ENCODE assay signal across 22 cellular contexts in genomic region chr11:63749624-63750023, GRCh38. TPM values are rescaled to one million over a fixed set of nuclear protein-coding genes. Genes with fewer than 3 reads are reported as not detected.
DNase-seq lines count a peak whose midpoint lies in the region; ATAC-seq and TF ChIP-seq lines count a peak whose summit lies in the region.
"Had no signal": no experiment of that assay in that cellular context is flagged by ENCODE, and none has a peak within 500 bp of the region (broad histone marks: within the 10 kb centered on the region; RNA-seq: fewer than 3 reads in every experiment).

No MANE protein-coding gene starts in this region.

- intact Hi-C loops in posterior vena cava (cut with DNase I), result loop anchor here in 1 of 2 donors (10.0 kb wide), 1 partner anchor 285 kb away; no protein-coding TSS in a partner anchor

- no peak overlapping the region for H3K4me3 ChIP-seq in HEK293 (ENCODE audit: low read depth, low read length)
- H3K4me3 ChIP-seq: A549; BLaER1 treated with 17β-estradiol and CSF1 and Interleukin-3, amounts not matched to agents 10 nM and 100 nM; GM12878 had no signal

- CTCF ChIA-PET in HEK293 (lab: Yijun Ruan, JAX) (interaction anchor here (0.6 to 2.3 kb wide), 3 partner anchors 10 to 53 kb away, joined by 3 to 8 read pairs (median 5); no protein-coding TSS in a partner anchor), WTC11 (lab: Charles Lee) (interaction anchor here (0.7 kb wide), 1 partner anchor 113 kb away, joined by 4 read pairs; no protein-coding TSS in a partner anchor)

- peaks cover 7 to 39% of the 10 kb centered on the region in 2 experiments; a peak in 2 of 3 replicates for H3K36me3 ChIP-seq in HEK293 (ENCODE audit: control insufficient read depth in 2 of 2, insufficient read depth in 1 of 2, low read length in 2 of 2)

- peaks cover 17% of the 10 kb centered on the region for H3K4me1 Mint-ChIP-seq in WTC11
- H3K4me1 Mint-ChIP-seq: B cell had no signal

- DNase-seq in WTC11 (ENCODE audit: low spot score) (no peak), posterior vena cava (ENCODE audit: low spot score) (peak; percentile 18), HK-2 (ENCODE audit: unreplicated experiment) (no peak)
- DNase-seq: AML-193; CD4-positive, alpha-beta T cell; CD8-positive, alpha-beta memory T cell; COR-L47; DMS 273 treated with DMSO at 0.1 percent for 48 hours; DMS153; DMS53; DMS79; DND-41; EL; GDM1 had no signal

- H3K27me3 Mint-ChIP-seq in WTC11 (ENCODE audit: low read depth), result no peaks in the 10 kb centered on the region
- H3K27me3 Mint-ChIP-seq: B cell; CD4-positive, alpha-beta T cell; CD8-positive, alpha-beta memory T cell had no signal

- ATAC-seq in WTC11, result no peak
- no peak for ATAC-seq in HG02852 (IDR thresholded peaks at IDR 0.05; ENCODE audit: unreplicated experiment)
- ATAC-seq: A549, GM12878 had no signal

- POLR2A ChIA-PET in HEK293 (lab: Yijun Ruan, JAX), result no interaction called here
- POLR2A ChIA-PET in WTC11 (lab: Charles Lee), result interaction anchor here (0.6 kb wide), 1 partner anchor 36 kb away, joined by 6 read pairs; no protein-coding TSS in a partner anchor

- TF ChIP-seq CTCF in HEK293 (tag by site-specific recombination; IDR thresholded peaks at IDR 0.05) (no peak), WTC11 (IDR thresholded peaks at IDR 0.05) (no peak)

- peaks cover 34% of the 10 kb centered on the region for H3K36me3 Mint-ChIP-seq in WTC11

- no peaks in the 10 kb centered on the region for H3K9me3 Mint-ChIP-seq in WTC11
- H3K9me3 Mint-ChIP-seq: CD4-positive, alpha-beta T cell; CD8-positive, alpha-beta memory T cell had no signal

- H3K27ac Mint-ChIP-seq in WTC11, result no peak overlapping the region
- H3K27ac Mint-ChIP-seq: B cell; CD4-positive, alpha-beta T cell; CD8-positive, alpha-beta memory T cell had no signal

- H3K9me3 ChIP-seq in HEK293 (ENCODE audit: control insufficient read depth, insufficient read depth, low read depth, low read length), result no peaks in the 10 kb centered on the region
- H3K9me3 ChIP-seq: A549; BLaER1 treated with 17β-estradiol and CSF1 and Interleukin-3, amounts not matched to agents 10 nM and 100 nM had no signal

- H3K4me3 Mint-ChIP-seq in WTC11, result no peak overlapping the region
- H3K4me3 Mint-ChIP-seq: B cell; CD4-positive, alpha-beta T cell; CD8-positive, alpha-beta memory T cell had no signal

- H3K4me1 ChIP-seq in HEK293 (ENCODE audit: control insufficient read depth, insufficient read depth, low read length), result no peaks in the 10 kb centered on the region
- H3K4me1 ChIP-seq: A549 had no signal

- H3K27ac ChIP-seq in HEK293 (ENCODE audit: extremely low read depth, low read depth, low read length), result no peak overlapping the region
- H3K27ac ChIP-seq: 22Rv1; A549; BLaER1 treated with 17β-estradiol and CSF1 and Interleukin-3, amounts not matched to agents 10 nM and 100 nM; C4-2B had no signal

TF ChIP-seq in HEK293, 187 proteins besides CTCF, POLR2A, EP300 and RAD21:
- TF ChIP-seq ZNF121 (tag by site-specific recombination; IDR thresholded peaks at IDR 0.05) (peak; percentile 56; the same call in 1 of the 2 replicates), PBX3 (CRISPR knock-in tag; IDR thresholded peaks at IDR 0.05) (no peak), KLF1 (tag by site-specific recombination; IDR thresholded peaks at IDR 0.05) (no peak)

TF ChIP-seq in WTC11, 78 proteins besides CTCF, POLR2A, EP300 and RAD21:
- TF ChIP-seq ETV6 (CRISPR knock-in tag; IDR thresholded peaks at IDR 0.05), result no peak
- no peak for TF ChIP-seq IRF1 (CRISPR knock-in tag; IDR thresholded peaks at IDR 0.05)
- no peak for TF ChIP-seq GABPB1 (CRISPR knock-in tag; IDR thresholded peaks at IDR 0.05)
- TF ChIP-seq SP1 (CRISPR knock-in tag; conservative IDR thresholded peaks at IDR 0.05), result no peak
- peak; percentile 78; the same call in 1 of the 2 replicates for TF ChIP-seq ZNF121 (CRISPR knock-in tag; IDR thresholded peaks at IDR 0.05)
- no peak for TF ChIP-seq RORB (CRISPR knock-in tag; IDR thresholded peaks at IDR 0.05)
- no peak for TF ChIP-seq ATF1 (CRISPR knock-in tag; IDR thresholded peaks at IDR 0.05)
- no peak for TF ChIP-seq TEAD4 (CRISPR knock-in tag; IDR thresholded peaks at IDR 0.05)

RNA-seq across cellular contexts. Expression of gene ZFTA, which starts 19.0 kb away (rescaled TPM):
- total RNA-seq in WTC11 (2021) (44.7 to 47.2 TPM (median 45.6 TPM) in 3 replicates), posterior vena cava (10 to 100 TPM; 13.0 to 21.8 TPM)

Comparison
In these comparisons a context has a peak if more than half of its experiments do, and no peak if none do; other contexts are left out.
1. Of the 8 proteins assayed by ChIP-seq in both HEK293 and WTC11: peak only in HEK293: none; only in WTC11: none; in both: ZNF121; in neither: 7.